ENCODE assay signal across 12 cellular contexts in the genomic region with DNA sequence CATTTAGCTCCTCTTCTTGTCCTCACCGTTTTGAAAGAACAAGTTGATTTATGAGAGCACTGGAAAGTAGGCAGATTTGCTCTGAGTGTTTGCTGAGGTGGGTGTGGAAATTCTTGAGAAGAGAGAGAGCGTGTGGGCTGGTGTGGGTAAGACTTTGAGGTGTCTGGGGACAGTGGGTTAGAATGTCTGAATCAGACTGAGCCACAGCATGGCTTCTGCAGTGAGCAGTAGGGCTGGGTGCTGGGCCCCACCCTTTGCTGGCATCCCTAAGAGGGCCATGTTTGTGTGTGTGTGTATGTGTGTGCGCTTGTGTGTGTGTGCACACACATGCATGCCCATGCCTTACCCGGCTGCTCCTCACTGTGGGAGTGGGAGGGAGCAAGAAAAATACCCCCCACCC.
DNase-seq lines count a peak whose midpoint lies in the region; ATAC-seq and TF ChIP-seq lines count a peak whose summit lies in the region.
"Had no signal": no experiment of that assay in that cellular context is flagged by ENCODE, and none has a peak within 500 bp of the region (broad histone marks: within the 10 kb centered on the region; RNA-seq: fewer than 3 reads in every experiment).

No MANE protein-coding gene starts in this region.

- intact Hi-C loops in activated T-helper 1 cell treated with anti-CD3 and anti-CD28 coated beads, Interleukin-12 subunit alpha, Interleukin-12 subunit beta, Interleukin-2, Interleukin-4 antibody, amounts not matched to agents 30 ng/mL and 10 ng/mL and 1 ng/mL, durations not matched to agents 14 hours and 24 hours and 36 hours (cut with micrococcal nuclease): loop anchor here (1.0 to 5.0 kb wide), 3 partner anchors 279 to 538 kb away; no protein-coding TSS in a partner anchor

- DNase-seq in LoVo (ENCODE audit: low spot score): peak; percentile 6
- DNase-seq in activated T-helper 1 cell treated with anti-CD3 and anti-CD28 coated beads, Interleukin-12 subunit alpha, Interleukin-12 subunit beta, Interleukin-2, Interleukin-4 antibody, amounts not matched to agents 30 ng/mL and 10 ng/mL and 1 ng/mL, durations not matched to agents 14 hours and 24 hours and 36 hours (ENCODE audit: low spot score): no peak
- DNase-seq in lung (ENCODE audit: low spot score): peak; percentile 51
- peak; percentile 30 to 52 for DNase-seq in stimulated activated CD8-positive, alpha-beta memory T cell treated with anti-CD3 and anti-CD28 coated beads, Interleukin-2, amount 100 ng/mL, for 48 hours (ENCODE audit: low read depth in 2 of 2)
- no peak for DNase-seq in SIG-M5 (lab: John Stamatoyannopoulos, UW)
- DNase-seq in HT-29 (ENCODE audit: low spot score): no peak
- no peak for DNase-seq in HEK293T (ENCODE audit: extremely low spot score)
- DNase-seq: DMS153, glutamatergic neuron, Kasumi-1, left ventricle myocardium inferior, pancreas had no signal

- no peak for TF ChIP-seq CTCF in lung (IDR thresholded peaks at IDR 0.05; ENCODE audit: control extremely low read depth, extremely low read depth)

- H3K27me3 ChIP-seq in lung (ENCODE audit: control insufficient read depth, insufficient read depth): no peaks in the 10 kb centered on the region
- H3K27me3 ChIP-seq: pancreas had no signal

- CTCF ChIA-PET in HEK293T (lab: Yijun Ruan, JAX): no interaction called here

- no peaks in the 10 kb centered on the region for H3K4me1 ChIP-seq in lung (ENCODE audit: control insufficient read depth in 2 of 2, insufficient read depth in 2 of 2, low read length in 2 of 2)
- H3K4me1 ChIP-seq: pancreas had no signal

- peak overlapping the region; percentile 74 for H3K27ac Mint-ChIP-seq in activated T-helper 1 cell treated with anti-CD3 and anti-CD28 coated beads, Interleukin-12 subunit alpha, Interleukin-12 subunit beta, Interleukin-2, Interleukin-4 antibody, amounts not matched to agents 30 ng/mL and 10 ng/mL and 1 ng/mL, durations not matched to agents 14 hours and 24 hours and 36 hours

- peaks cover 24% of the 10 kb centered on the region for H3K9me3 Mint-ChIP-seq in activated T-helper 1 cell treated with anti-CD3 and anti-CD28 coated beads, Interleukin-12 subunit alpha, Interleukin-12 subunit beta, Interleukin-2, Interleukin-4 antibody, amounts not matched to agents 30 ng/mL and 10 ng/mL and 1 ng/mL, durations not matched to agents 14 hours and 24 hours and 36 hours

- no peak overlapping the region for H3K4me3 ChIP-seq in lung
- H3K4me3 ChIP-seq: left ventricle myocardium inferior, pancreas had no signal

- peaks cover 21% of the 10 kb centered on the region for H3K4me1 Mint-ChIP-seq in activated T-helper 1 cell treated with anti-CD3 and anti-CD28 coated beads, Interleukin-12 subunit alpha, Interleukin-12 subunit beta, Interleukin-2, Interleukin-4 antibody, amounts not matched to agents 30 ng/mL and 10 ng/mL and 1 ng/mL, durations not matched to agents 14 hours and 24 hours and 36 hours (ENCODE audit: low read depth)

- peak overlapping the region in 1 of 2 donors; percentile 43 for H3K27ac ChIP-seq in lung (ENCODE audit: low read depth in 1 of 2, low read length in 1 of 2)
- H3K27ac ChIP-seq: left ventricle myocardium inferior, pancreas had no signal

- ATAC-seq in lung (ENCODE audit: insufficient read depth, low FRiP score): peak; percentile 77
- ATAC-seq: pancreas had no signal

- POLR2A ChIA-PET in HEK293T (lab: Yijun Ruan, JAX): no interaction called here

- H3K9me3 ChIP-seq in lung (ENCODE audit: control insufficient read depth in 2 of 2, insufficient read depth in 1 of 2, low read length in 1 of 2): peaks cover 0 to 6% of the 10 kb centered on the region in 2 donors
- H3K9me3 ChIP-seq: pancreas had no signal

- H3K36me3 ChIP-seq in lung (ENCODE audit: control insufficient read depth in 2 of 2, insufficient read depth in 2 of 2, low read length in 2 of 2): no peaks in the 10 kb centered on the region
- H3K36me3 ChIP-seq: left ventricle myocardium inferior, pancreas had no signal

- WGBS in lung, 2 donors: 61 to 71% methylated on average over 4 of the region's 4 CpGs

- no peaks in the 10 kb centered on the region for H3K36me3 Mint-ChIP-seq in activated T-helper 1 cell treated with anti-CD3 and anti-CD28 coated beads, Interleukin-12 subunit alpha, Interleukin-12 subunit beta, Interleukin-2, Interleukin-4 antibody, amounts not matched to agents 30 ng/mL and 10 ng/mL and 1 ng/mL, durations not matched to agents 14 hours and 24 hours and 36 hours (ENCODE audit: low read depth)

- H3K27me3 Mint-ChIP-seq in activated T-helper 1 cell treated with anti-CD3 and anti-CD28 coated beads, Interleukin-12 subunit alpha, Interleukin-12 subunit beta, Interleukin-2, Interleukin-4 antibody, amounts not matched to agents 30 ng/mL and 10 ng/mL and 1 ng/mL, durations not matched to agents 14 hours and 24 hours and 36 hours (ENCODE audit: insufficient read depth): peaks cover 3% of the 10 kb centered on the region

- H3K4me3 Mint-ChIP-seq in activated T-helper 1 cell treated with anti-CD3 and anti-CD28 coated beads, Interleukin-12 subunit alpha, Interleukin-12 subunit beta, Interleukin-2, Interleukin-4 antibody, amounts not matched to agents 30 ng/mL and 10 ng/mL and 1 ng/mL, durations not matched to agents 14 hours and 24 hours and 36 hours: no peak overlapping the region

TF ChIP-seq in HEK293T, 16 proteins besides CTCF, POLR2A, EP300 and RAD21:
- TF ChIP-seq FOXM1 (IDR thresholded peaks at IDR 0.05; ENCODE audit: borderline replicate concordance) (no peak), ARNT (IDR thresholded peaks at IDR 0.05) (no peak), BHLHE40 (IDR thresholded peaks at IDR 0.05; ENCODE audit: borderline replicate concordance) (no peak), CTBP1 (IDR thresholded peaks at IDR 0.05; ENCODE audit: borderline replicate concordance) (no peak), FOXK2 (IDR thresholded peaks at IDR 0.05) (no peak), SP1 (IDR thresholded peaks at IDR 0.05) (no peak), LEF1 (IDR thresholded peaks at IDR 0.05; ENCODE audit: borderline replicate concordance) (no peak), ELF4 (IDR thresholded peaks at IDR 0.05) (no peak), ZNF384 (IDR thresholded peaks at IDR 0.05) (no peak), TARDBP (IDR thresholded peaks at IDR 0.05) (no peak), FOXA1 (IDR thresholded peaks at IDR 0.05) (no peak), SUZ12 (IDR thresholded peaks at IDR 0.05) (no peak), HDGF (IDR thresholded peaks at IDR 0.05; ENCODE audit: borderline replicate concordance) (no peak)

Comparison
In these comparisons a context has a peak if more than half of its experiments do, and no peak if none do; other contexts are left out.
1. DNase-seq: peak in LoVo (single experiment), lung (single experiment) and stimulated activated CD8-positive, alpha-beta memory T cell treated with anti-CD3 and anti-CD28 coated beads, Interleukin-2, amount 100 ng/mL, for 48 hours (2 of 2); none in activated T-helper 1 cell treated with anti-CD3 and anti-CD28 coated beads, Interleukin-12 subunit alpha, Interleukin-12 subunit beta, Interleukin-2, Interleukin-4 antibody, amounts not matched to agents 30 ng/mL and 10 ng/mL and 1 ng/mL, durations not matched to agents 14 hours and 24 hours and 36 hours (single experiment), SIG-M5 (single experiment), HT-29 (single experiment) and HEK293T (single experiment).